In the genomic region with DNA sequence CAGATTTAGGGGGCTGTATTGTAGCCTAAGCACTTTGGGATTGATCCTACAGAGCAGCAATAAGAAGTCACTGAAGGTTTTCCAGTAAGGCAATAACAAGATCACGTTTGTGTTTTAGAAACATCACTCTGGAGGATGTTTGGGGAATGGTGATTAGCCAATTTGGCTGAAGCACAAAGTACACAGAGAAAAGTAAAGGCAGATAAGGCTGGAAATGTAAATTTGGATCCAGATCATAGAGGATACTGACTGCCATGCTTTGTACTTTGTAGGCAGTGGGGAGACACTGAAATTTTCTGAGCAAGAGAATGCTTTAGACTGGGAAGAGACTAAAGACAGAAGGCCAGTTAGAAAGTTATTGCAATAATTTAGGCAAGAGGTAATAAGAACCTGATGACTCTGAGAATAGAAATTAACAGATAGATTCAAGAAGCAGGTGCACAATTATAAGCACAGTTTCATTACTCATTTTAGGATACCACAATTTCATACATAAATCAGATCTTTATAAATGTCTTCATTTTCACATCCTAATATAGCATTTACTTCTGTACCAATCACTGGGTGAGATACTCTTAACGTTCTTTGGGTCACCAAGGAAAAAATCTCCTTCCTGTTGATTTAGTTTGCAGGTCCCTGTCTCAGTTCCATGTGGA, we compare ENCODE assay signal across 27 cellular contexts.
DNase-seq lines count a peak whose midpoint lies in the region; ATAC-seq and TF ChIP-seq lines count a peak whose summit lies in the region.
"Had no signal": no experiment of that assay in that cellular context is flagged by ENCODE, and none has a peak within 500 bp of the region (broad histone marks: within the 10 kb centered on the region; RNA-seq: fewer than 3 reads in every experiment).

No MANE protein-coding gene starts in this region.

- TF ChIP-seq POLR2A in suprapubic skin (IDR thresholded peaks at IDR 0.05): no peak

- H3K36me3 ChIP-seq in suprapubic skin: no peaks in the 10 kb centered on the region
- H3K36me3 ChIP-seq: adrenal gland, HAP-1, SJSA1, thoracic aorta, uterus had no signal

- no peaks in the 10 kb centered on the region for H3K4me1 ChIP-seq in suprapubic skin
- H3K4me1 ChIP-seq: adrenal gland, HAP-1, psoas muscle, SJSA1, uterus had no signal

- DNase-seq in NCI-H1105 (lab: John Stamatoyannopoulos, UW) (peak; percentile 1), T-helper 2 cell (no peak), GOT3 (lab: John Stamatoyannopoulos, UW) (no peak), suprapubic skin (ENCODE audit: low spot score in 2 of 2) (no peak), T1000 (lab: John Stamatoyannopoulos, UW) (no peak)
- DNase-seq: activated CD4-positive, alpha-beta T cell treated with anti-CD3 and anti-CD28 coated beads, Interleukin-2, amount 50 U/mL, for 48 hours; activated naive CD4-positive, alpha-beta T cell treated with anti-CD3 and anti-CD28 coated beads for 36 hours; adrenal gland; C1 segment of cervical spinal cord; DND-41; islet precursor cell; Karpas-422; midbrain; naive thymus-derived CD8-positive, alpha-beta T cell; NCI-H1930; NCI-H446 treated with DMSO at 0.1 percent for 48 hours; occipital lobe; psoas muscle; stimulated activated naive CD4-positive, alpha-beta T cell; uterus had no signal

- WGBS in suprapubic skin: 38% methylated on average over 2 of the region's 2 CpGs

- TF ChIP-seq EP300 in suprapubic skin (IDR thresholded peaks at IDR 0.05): no peak

- no peaks in the 10 kb centered on the region for H3K27me3 ChIP-seq in suprapubic skin
- H3K27me3 ChIP-seq: adrenal gland, SJSA1, uterus had no signal

- no peak for TF ChIP-seq CTCF in VCaP (conservative IDR thresholded peaks at IDR 0.05)
- TF ChIP-seq CTCF in suprapubic skin (IDR thresholded peaks at IDR 0.05): no peak

- H3K4me3 ChIP-seq in suprapubic skin: no peak overlapping the region
- H3K4me3 ChIP-seq: adrenal gland, HAP-1, psoas muscle, SJSA1, thoracic aorta, uterus had no signal

- H3K27ac ChIP-seq in VCaP (peak overlapping the region; percentile 59), suprapubic skin (no peak overlapping the region)
- H3K27ac ChIP-seq: adrenal gland, psoas muscle, SJSA1, thoracic aorta, uterus had no signal

- no peaks in the 10 kb centered on the region for H3K9me3 ChIP-seq in suprapubic skin
- H3K9me3 ChIP-seq: adrenal gland, HAP-1, SJSA1, uterus had no signal

- peak; percentile 46 for ATAC-seq in GM19035 (IDR thresholded peaks at IDR 0.05; ENCODE audit: unreplicated experiment)
- peak; percentile 58 for ATAC-seq in GM21786 (IDR thresholded peaks at IDR 0.05; ENCODE audit: unreplicated experiment)
- ATAC-seq: activated CD4-positive, CD25-positive, alpha-beta regulatory T cell treated with anti-CD3 and anti-CD28 coated beads, Interleukin-2, amount 50 U/mL, for 24 hours; naive thymus-derived CD8-positive, alpha-beta T cell; psoas muscle had no signal
